In the genomic region with DNA sequence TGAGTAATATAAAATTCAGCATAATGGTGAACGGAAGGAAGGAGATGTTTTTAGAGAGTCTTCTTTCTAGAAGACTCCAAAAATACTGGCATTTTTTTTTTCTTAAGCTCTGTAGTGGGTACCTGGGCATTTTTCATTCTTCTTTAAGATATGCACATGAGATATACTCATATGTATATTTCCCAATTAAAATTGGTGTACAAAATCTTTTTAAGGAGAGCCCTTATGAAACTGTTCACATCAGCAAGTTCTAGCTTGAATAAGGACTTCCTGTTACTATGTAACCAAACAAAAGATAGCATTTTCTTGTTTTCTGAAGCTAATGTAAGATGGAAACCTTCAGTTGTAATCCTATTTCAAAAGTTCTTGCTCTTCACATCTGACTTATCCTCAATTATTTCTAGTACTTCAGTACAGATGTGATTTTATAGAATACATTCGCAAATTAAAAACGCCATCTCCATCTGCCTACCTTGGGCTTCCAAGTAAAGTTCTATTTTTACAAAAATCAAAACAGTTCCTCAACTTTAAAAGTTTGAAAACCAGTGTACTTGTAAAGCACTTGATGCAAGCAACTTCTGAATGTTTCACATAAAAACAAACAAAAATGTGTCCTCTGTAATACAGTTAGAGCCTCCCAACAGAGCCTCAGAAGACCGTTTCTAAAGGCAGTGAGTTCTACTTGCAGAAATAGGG, we compare ENCODE assay signal across 8 cellular contexts. TPM values are rescaled to one million over a fixed set of nuclear protein-coding genes. Genes with fewer than 3 reads are reported as not detected.
DNase-seq lines count a peak whose midpoint lies in the region; ATAC-seq, FAIRE-seq and TF ChIP-seq lines count a peak whose summit lies in the region.

No MANE protein-coding gene starts in this region.

- ATAC-seq in HG02973 (IDR thresholded peaks at IDR 0.05; ENCODE audit: unreplicated experiment): peak; percentile 25
- no peak for ATAC-seq in HG03039 (IDR thresholded peaks at IDR 0.05; ENCODE audit: unreplicated experiment)
- ATAC-seq in GM18873 (IDR thresholded peaks at IDR 0.05; ENCODE audit: low FRiP score, unreplicated experiment): no peak

- H3K27ac ChIP-seq in A673 (ENCODE audit: low read depth, low read length, poor library complexity, severe bottlenecking): peak overlapping the region; percentile 86
- peak overlapping the region; percentile 85 for H3K27ac ChIP-seq in ectodermal cell (ENCODE audit: insufficient read depth, low read depth, low read length, poor library complexity, severe bottlenecking)
- H3K27ac ChIP-seq in mucosa of rectum (ENCODE audit: low read depth in 2 of 2, low read length in 2 of 2): peak overlapping the region; percentile 76 to 92

- no peak for TF ChIP-seq CTCF in A673 (conservative IDR thresholded peaks at IDR 0.05; ENCODE audit: low read depth, low read length)

- no peaks in the 10 kb centered on the region for H3K27me3 ChIP-seq in A673 (replicated peaks; ENCODE audit: insufficient read depth, low read depth, low read length, poor library complexity)
- H3K27me3 ChIP-seq in ectodermal cell (ENCODE audit: control insufficient read depth, insufficient read depth, low read length, poor library complexity, severe bottlenecking): no peaks in the 10 kb centered on the region
- H3K27me3 ChIP-seq in mucosa of rectum (ENCODE audit: control insufficient read depth in 2 of 2, insufficient read depth in 2 of 2, low read length in 2 of 2): no peaks in the 10 kb centered on the region

- POLR2A ChIA-PET in A673 (lab: Charles Lee; ENCODE audit: low non-redundant PET): interaction anchor here (0.7 kb wide), 1 partner anchor 10 kb away, joined by 3 read pairs; no protein-coding TSS in a partner anchor

- WGBS in ectodermal cell, 2 experiments: 4 to 12% methylated on average over 3 to 4 of the region's 4 CpGs

- CTCF ChIA-PET in A673 (lab: Charles Lee): no interaction called here

- DNase-seq in A673 (ENCODE audit: low spot score): peak; percentile 29
- no peak for DNase-seq in GM12892 (ENCODE audit: insufficient read length)
- DNase-seq in RKO (ENCODE audit: low spot score): peak; percentile 68

- H3K36me3 ChIP-seq in A673 (ENCODE audit: insufficient read depth, low read length, poor library complexity, severe bottlenecking): no peaks in the 10 kb centered on the region
- no peaks in the 10 kb centered on the region for H3K36me3 ChIP-seq in ectodermal cell (ENCODE audit: control insufficient read depth, insufficient read depth, low read length)
- H3K36me3 ChIP-seq in mucosa of rectum (ENCODE audit: control insufficient read depth in 2 of 2, insufficient read depth in 2 of 2, low read length in 2 of 2): no peaks in the 10 kb centered on the region

- FAIRE-seq in GM12892 (lab: Jason Lieb, UNC): peak; percentile 50

- H3K4me3 ChIP-seq in A673 (ENCODE audit: low read depth, low read length, poor library complexity, severe bottlenecking) (peak overlapping the region; percentile 74), ectodermal cell (ENCODE audit: insufficient read depth, low read depth, low read length) (peak overlapping the region; percentile 78), mucosa of rectum (ENCODE audit: low read length in 2 of 2) (peak overlapping the region; percentile 82 to 89)

- peak overlapping the region; percentile 55 to 76 for H3K9ac ChIP-seq in mucosa of rectum (ENCODE audit: low read depth in 1 of 2, low read length in 2 of 2)

- H3K4me1 ChIP-seq in A673 (ENCODE audit: insufficient read depth, low read length, poor library complexity, severe bottlenecking) (peaks cover 39% of the 10 kb centered on the region), ectodermal cell (ENCODE audit: control insufficient read depth, insufficient read depth, low read length) (no peaks in the 10 kb centered on the region), mucosa of rectum (ENCODE audit: control insufficient read depth in 2 of 2, insufficient read depth in 2 of 2, low read length in 2 of 2) (peaks cover 3 to 7% of the 10 kb centered on the region in 2 donors)

- intact Hi-C loops in A673 (cut with micrococcal nuclease; ENCODE audit: unreplicated experiment): loop anchor here (5.0 kb wide), 1 partner anchor 64 kb away; no protein-coding TSS in a partner anchor

- TSS peak; percentile 78 for BruUV-seq in A673 (replicated peaks; lab: Mats Ljungman, UMichigan)

- no peak for TF ChIP-seq POLR2A in GM12892 (IDR thresholded peaks at IDR 0.05; ENCODE audit: low read depth, low read length)

- H3K9me3 ChIP-seq in A673 (ENCODE audit: low read depth, low read length, poor library complexity, severe bottlenecking) (no peaks in the 10 kb centered on the region), ectodermal cell (ENCODE audit: control insufficient read depth, low read length) (no peaks in the 10 kb centered on the region), mucosa of rectum (ENCODE audit: control insufficient read depth in 2 of 2, low read length in 2 of 2) (no peaks in the 10 kb centered on the region)

RNA-seq across cellular contexts. Expression of a gene that starts 0.6 kb away (rescaled TPM):
- 14.6 and 19.2 TPM in 2 replicates for total RNA-seq in A673 (2021)
- polyA plus RNA-seq in GM12892 (2012; ENCODE audit: missing spikeins): 14.2 TPM
- 12.8 TPM for polyA plus RNA-seq in ectodermal cell (2013, experiment 1 of 4)
- polyA plus RNA-seq in ectodermal cell (2013, experiment 2 of 4): 12.8 TPM
- 12.5 TPM for polyA plus RNA-seq in ectodermal cell (2013, experiment 3 of 4)
- 14.8 TPM for polyA plus RNA-seq in ectodermal cell (2013, experiment 4 of 4)
